1 cellular context compared by ENCODE assay signal in the genomic region with DNA sequence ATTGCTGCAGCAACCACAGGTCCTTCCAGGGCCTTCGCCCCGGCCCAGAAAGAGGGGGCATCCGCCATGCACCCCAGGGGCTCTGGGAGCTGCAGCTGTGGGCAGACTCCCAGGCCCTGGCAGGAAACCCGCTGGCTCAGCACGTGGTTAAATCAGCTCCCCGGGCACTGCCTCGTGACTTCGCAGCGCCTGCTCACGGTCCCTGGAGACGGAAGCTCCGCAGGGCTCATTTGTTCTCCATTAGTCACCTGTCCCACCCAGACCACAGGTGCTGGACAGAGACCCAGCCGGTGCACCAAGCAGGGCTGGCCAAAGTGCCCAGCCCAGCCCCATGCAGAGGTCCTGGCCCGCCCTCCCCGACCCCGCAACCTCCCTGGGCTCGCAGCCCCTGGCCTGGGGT.
TF ChIP-seq lines count a peak whose summit lies in the region.

No MANE protein-coding gene starts in this region.

TF ChIP-seq in H1, 55 proteins besides CTCF, POLR2A, EP300 and RAD21 (continued from another document):
- TF ChIP-seq NRF1 (IDR thresholded peaks at IDR 0.05; ENCODE audit: low read depth, low read length) (no peak), GABPA (IDR thresholded peaks at IDR 0.05; ENCODE audit: borderline replicate concordance, insufficient read depth, low read length) (0 out of 2 replicates have a peak, but pooled peaks have one; percentile 19)
TF ChIP-seq in H1: peak in this region for 1.
